ENCODE assay signal across 1 cellular context in the genomic region with DNA sequence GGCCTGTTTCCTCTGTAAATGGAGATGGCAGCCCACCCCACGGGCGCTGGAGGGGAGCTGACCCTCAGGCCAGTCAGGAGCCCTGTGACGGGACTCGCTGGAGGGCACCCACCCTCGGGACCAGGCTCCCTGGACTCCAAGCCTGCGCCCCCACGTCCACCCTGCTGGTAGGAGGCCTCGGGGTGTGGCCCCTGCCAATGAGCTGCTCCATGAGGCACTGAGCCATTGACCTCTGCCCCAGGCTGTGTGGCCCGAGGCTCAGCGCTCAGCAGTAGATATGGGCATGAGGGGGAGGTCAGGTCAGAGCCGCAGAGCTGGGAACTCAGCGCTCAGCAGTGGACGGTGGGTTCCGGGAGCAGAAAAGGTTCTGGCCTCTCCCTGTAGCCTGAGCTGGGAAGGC.
TF ChIP-seq lines count a peak whose summit lies in the region.

No MANE protein-coding gene starts in this region.

TF ChIP-seq in HepG2, 621 proteins besides CTCF, POLR2A, EP300 and RAD21:
- no peak for TF ChIP-seq NR2F6 (IDR thresholded peaks at IDR 0.05)
- TF ChIP-seq NR2F6 (CRISPR knock-in tag; IDR thresholded peaks at IDR 0.05) = peak; percentile 14; the same call in 1 of the 2 replicates
- TF ChIP-seq NR2F1 (CRISPR knock-in tag; IDR thresholded peaks at IDR 0.05) = 0 out of 4 replicates have a peak, but pooled peaks of 1 of the 2 experiments have one; percentile 15
- TF ChIP-seq HNRNPLL (IDR thresholded peaks at IDR 0.05; ENCODE audit: low read depth, low read length, poor library complexity, severe bottlenecking) = no peak
- no peak for TF ChIP-seq TBL1XR1 (IDR thresholded peaks at IDR 0.05; ENCODE audit: borderline replicate concordance, low read length, partially characterized antibody)
- 0 out of 2 replicates have a peak, but pooled peaks have one; percentile 39 for TF ChIP-seq HNRNPL (IDR thresholded peaks at IDR 0.05; ENCODE audit: low read depth, low read length)
- no peak for TF ChIP-seq ZNF768 (CRISPR knock-in tag; IDR thresholded peaks at IDR 0.05)
- no peak for TF ChIP-seq GPN1 (CRISPR knock-in tag; IDR thresholded peaks at IDR 0.05; ENCODE audit: borderline replicate concordance)
- no peak for TF ChIP-seq ZFP82 (CRISPR knock-in tag; IDR thresholded peaks at IDR 0.05; ENCODE audit: borderline replicate concordance)
